1 cellular context compared by ENCODE assay signal in the genomic region with DNA sequence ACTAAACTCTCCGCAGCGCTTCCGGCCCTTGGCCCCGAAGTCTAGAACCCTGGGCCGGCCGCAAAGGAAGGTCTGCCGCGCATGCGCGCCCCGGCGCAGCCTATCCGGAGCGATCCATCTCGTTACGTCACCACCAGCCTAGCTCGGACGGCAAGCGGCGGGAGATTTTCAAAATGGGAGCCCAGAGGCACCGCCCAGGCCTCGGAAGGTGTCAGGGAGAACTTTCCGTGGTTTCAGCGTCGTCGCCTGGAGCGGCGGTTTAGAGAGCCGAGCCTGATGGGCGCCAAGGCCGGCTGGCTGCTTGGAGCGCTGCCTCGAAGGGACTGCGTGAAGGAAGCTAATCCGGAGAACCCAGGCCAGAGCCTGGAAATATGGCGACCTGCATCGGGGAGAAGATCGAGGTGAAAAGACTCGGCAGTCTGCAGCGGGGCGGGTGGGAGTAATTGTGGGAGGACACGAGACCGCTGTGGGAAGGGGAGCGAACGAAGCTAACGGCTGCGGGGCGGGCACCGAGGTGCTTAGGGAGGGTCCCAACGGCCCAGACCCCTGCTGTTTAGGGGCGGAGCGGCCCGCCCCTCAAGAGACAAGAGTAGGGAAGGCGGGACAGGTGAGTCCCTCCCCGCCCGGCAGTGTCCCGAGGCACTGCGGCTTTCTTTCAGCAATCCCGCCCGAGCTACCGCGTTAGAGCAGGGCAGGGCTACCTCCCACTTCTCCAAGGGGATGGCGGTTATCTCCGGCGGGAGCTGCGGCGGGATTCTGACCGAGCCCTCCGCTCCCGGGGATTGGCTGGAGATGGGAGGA.
TF ChIP-seq lines count a peak whose summit lies in the region.

A gene (plus strand): TSS at position 130 of the 801 bp plus-strand sequence. CDS start 242 bp downstream, at position 372.

TF ChIP-seq in HepG2, 621 proteins besides CTCF, POLR2A, EP300 and RAD21 (continued from another document and continues in another):
- TF ChIP-seq, protein P1, sequence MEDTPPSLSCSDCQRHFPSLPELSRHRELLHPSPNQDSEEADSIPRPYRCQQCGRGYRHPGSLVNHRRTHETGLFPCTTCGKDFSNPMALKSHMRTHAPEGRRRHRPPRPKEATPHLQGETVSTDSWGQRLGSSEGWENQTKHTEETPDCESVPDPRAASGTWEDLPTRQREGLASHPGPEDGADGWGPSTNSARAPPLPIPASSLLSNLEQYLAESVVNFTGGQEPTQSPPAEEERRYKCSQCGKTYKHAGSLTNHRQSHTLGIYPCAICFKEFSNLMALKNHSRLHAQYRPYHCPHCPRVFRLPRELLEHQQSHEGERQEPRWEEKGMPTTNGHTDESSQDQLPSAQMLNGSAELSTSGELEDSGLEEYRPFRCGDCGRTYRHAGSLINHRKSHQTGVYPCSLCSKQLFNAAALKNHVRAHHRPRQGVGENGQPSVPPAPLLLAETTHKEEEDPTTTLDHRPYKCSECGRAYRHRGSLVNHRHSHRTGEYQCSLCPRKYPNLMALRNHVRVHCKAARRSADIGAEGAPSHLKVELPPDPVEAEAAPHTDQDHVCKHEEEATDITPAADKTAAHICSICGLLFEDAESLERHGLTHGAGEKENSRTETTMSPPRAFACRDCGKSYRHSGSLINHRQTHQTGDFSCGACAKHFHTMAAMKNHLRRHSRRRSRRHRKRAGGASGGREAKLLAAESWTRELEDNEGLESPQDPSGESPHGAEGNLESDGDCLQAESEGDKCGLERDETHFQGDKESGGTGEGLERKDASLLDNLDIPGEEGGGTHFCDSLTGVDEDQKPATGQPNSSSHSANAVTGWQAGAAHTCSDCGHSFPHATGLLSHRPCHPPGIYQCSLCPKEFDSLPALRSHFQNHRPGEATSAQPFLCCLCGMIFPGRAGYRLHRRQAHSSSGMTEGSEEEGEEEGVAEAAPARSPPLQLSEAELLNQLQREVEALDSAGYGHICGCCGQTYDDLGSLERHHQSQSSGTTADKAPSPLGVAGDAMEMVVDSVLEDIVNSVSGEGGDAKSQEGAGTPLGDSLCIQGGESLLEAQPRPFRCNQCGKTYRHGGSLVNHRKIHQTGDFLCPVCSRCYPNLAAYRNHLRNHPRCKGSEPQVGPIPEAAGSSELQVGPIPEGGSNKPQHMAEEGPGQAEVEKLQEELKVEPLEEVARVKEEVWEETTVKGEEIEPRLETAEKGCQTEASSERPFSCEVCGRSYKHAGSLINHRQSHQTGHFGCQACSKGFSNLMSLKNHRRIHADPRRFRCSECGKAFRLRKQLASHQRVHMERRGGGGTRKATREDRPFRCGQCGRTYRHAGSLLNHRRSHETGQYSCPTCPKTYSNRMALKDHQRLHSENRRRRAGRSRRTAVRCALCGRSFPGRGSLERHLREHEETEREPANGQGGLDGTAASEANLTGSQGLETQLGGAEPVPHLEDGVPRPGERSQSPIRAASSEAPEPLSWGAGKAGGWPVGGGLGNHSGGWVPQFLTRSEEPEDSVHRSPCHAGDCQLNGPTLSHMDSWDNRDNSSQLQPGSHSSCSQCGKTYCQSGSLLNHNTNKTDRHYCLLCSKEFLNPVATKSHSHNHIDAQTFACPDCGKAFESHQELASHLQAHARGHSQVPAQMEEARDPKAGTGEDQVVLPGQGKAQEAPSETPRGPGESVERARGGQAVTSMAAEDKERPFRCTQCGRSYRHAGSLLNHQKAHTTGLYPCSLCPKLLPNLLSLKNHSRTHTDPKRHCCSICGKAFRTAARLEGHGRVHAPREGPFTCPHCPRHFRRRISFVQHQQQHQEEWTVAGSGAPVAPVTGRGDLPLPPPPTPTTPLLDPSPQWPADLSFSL (CRISPR knock-in tag; IDR thresholded peaks at IDR 0.05): 0 out of 2 replicates have a peak, but pooled peaks have one; percentile 44
- TF ChIP-seq ZNF326 (CRISPR knock-in tag; IDR thresholded peaks at IDR 0.05; ENCODE audit: borderline replicate concordance) (no peak), CHCHD3 (CRISPR knock-in tag; IDR thresholded peaks at IDR 0.05) (0 out of 2 replicates have a peak, but pooled peaks have one; percentile 67), ARID2 (CRISPR knock-in tag; IDR thresholded peaks at IDR 0.05; ENCODE audit: borderline replicate concordance) (peak; percentile 73), NR2F1 (CRISPR knock-in tag; IDR thresholded peaks at IDR 0.05) (no peak), CHD2 (IDR thresholded peaks at IDR 0.05; ENCODE audit: low read depth, low read length) (no peak; the same call in 1 of the 2 replicates), HNF4G (IDR thresholded peaks at IDR 0.05; ENCODE audit: borderline replicate concordance, low read depth, low read length) (no peak), HNF4G (CRISPR knock-in tag; IDR thresholded peaks at IDR 0.05; ENCODE audit: borderline replicate concordance, low read depth) (no peak), XBP1 (CRISPR knock-in tag; IDR thresholded peaks at IDR 0.05) (no peak), SP1 (IDR thresholded peaks at IDR 0.05) (no peak), SP1 (CRISPR knock-in tag; IDR thresholded peaks at IDR 0.05) (peak; percentile 26), ZNF44 (CRISPR knock-in tag; IDR thresholded peaks at IDR 0.05) (0 out of 2 replicates have a peak, but pooled peaks have one; percentile 75), ZNF143 (CRISPR knock-in tag; IDR thresholded peaks at IDR 0.05) (0 out of 2 replicates have a peak, but pooled peaks have one; percentile 20), ZNF12 (CRISPR knock-in tag; IDR thresholded peaks at IDR 0.05) (peak; percentile 19; the same call in 1 of the 2 replicates), IRF2 (CRISPR knock-in tag; IDR thresholded peaks at IDR 0.05) (no peak), NAIF1 (CRISPR knock-in tag; IDR thresholded peaks at IDR 0.05; ENCODE audit: borderline replicate concordance) (peak; percentile 78; the same call in 1 of the 2 replicates), ZFP62 (CRISPR knock-in tag; IDR thresholded peaks at IDR 0.05) (no peak), NFRKB (IDR thresholded peaks at IDR 0.05) (0 out of 2 replicates have a peak, but pooled peaks have one; percentile 61), MEIS1 (CRISPR knock-in tag; IDR thresholded peaks at IDR 0.05; ENCODE audit: borderline replicate concordance) (no peak), TCF7 (IDR thresholded peaks at IDR 0.05; ENCODE audit: low read depth) (no peak), GATAD2A (CRISPR knock-in tag; IDR thresholded peaks at IDR 0.05) (no peak), MIER3 (CRISPR knock-in tag; IDR thresholded peaks at IDR 0.05; ENCODE audit: borderline replicate concordance) (0 out of 2 replicates have a peak, but pooled peaks have one; percentile 40), ZNF589 (CRISPR knock-in tag; conservative IDR thresholded peaks at IDR 0.05) (no peak), CHD4 (IDR thresholded peaks at IDR 0.05; ENCODE audit: borderline replicate concordance, low read length) (no peak), ZSCAN21 (CRISPR knock-in tag; IDR thresholded peaks at IDR 0.05; ENCODE audit: borderline replicate concordance) (no peak), HIVEP1 (CRISPR knock-in tag; IDR thresholded peaks at IDR 0.05) (peak; percentile 60; the same call in 1 of the 2 replicates), PHF5A (CRISPR knock-in tag; IDR thresholded peaks at IDR 0.05; ENCODE audit: low read depth, unreplicated experiment) (no peak), ZFP41 (CRISPR knock-in tag; IDR thresholded peaks at IDR 0.05; ENCODE audit: borderline replicate concordance) (no peak), ZNF891 (CRISPR knock-in tag; IDR thresholded peaks at IDR 0.05) (0 out of 2 replicates have a peak, but pooled peaks have one; percentile 51), ZNF317 (CRISPR knock-in tag; IDR thresholded peaks at IDR 0.05) (peak; percentile 78), ZNF577 (CRISPR knock-in tag; IDR thresholded peaks at IDR 0.05; ENCODE audit: borderline replicate concordance, low read depth) (no peak), CBFB (CRISPR knock-in tag; IDR thresholded peaks at IDR 0.05) (no peak; the same call in 1 of the 2 replicates), HNRNPL (IDR thresholded peaks at IDR 0.05; ENCODE audit: low read depth, low read length) (no peak), JUND (CRISPR knock-in tag; IDR thresholded peaks at IDR 0.05) (no peak), ZNF567 (CRISPR knock-in tag; IDR thresholded peaks at IDR 0.05; ENCODE audit: borderline replicate concordance) (no peak), ZNF782 (CRISPR knock-in tag; IDR thresholded peaks at IDR 0.05; ENCODE audit: borderline replicate concordance) (peak; percentile 34; the same call in 1 of the 2 replicates), BORCS8-MEF2B (CRISPR knock-in tag; IDR thresholded peaks at IDR 0.05) (peak; percentile 92; the same call in 1 of the 2 replicates)
- TF ChIP-seq, protein P2, sequence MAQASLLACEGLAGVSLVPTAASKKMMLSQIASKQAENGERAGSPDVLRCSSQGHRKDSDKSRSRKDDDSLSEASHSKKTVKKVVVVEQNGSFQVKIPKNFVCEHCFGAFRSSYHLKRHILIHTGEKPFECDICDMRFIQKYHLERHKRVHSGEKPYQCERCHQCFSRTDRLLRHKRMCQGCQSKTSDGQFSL (CRISPR knock-in tag; IDR thresholded peaks at IDR 0.05): no peak
- TF ChIP-seq, protein P3, sequence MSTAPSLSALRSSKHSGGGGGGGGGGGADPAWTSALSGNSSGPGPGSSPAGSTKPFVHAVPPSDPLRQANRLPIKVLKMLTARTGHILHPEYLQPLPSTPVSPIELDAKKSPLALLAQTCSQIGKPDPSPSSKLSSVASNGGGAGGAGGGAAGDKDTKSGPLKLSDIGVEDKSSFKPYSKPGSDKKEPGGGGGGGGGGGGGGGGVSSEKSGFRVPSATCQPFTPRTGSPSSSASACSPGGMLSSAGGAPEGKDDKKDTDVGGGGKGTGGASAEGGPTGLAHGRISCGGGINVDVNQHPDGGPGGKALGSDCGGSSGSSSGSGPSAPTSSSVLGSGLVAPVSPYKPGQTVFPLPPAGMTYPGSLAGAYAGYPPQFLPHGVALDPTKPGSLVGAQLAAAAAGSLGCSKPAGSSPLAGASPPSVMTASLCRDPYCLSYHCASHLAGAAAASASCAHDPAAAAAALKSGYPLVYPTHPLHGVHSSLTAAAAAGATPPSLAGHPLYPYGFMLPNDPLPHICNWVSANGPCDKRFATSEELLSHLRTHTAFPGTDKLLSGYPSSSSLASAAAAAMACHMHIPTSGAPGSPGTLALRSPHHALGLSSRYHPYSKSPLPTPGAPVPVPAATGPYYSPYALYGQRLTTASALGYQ (CRISPR knock-in tag; IDR thresholded peaks at IDR 0.05): 0 out of 2 replicates have a peak, but pooled peaks have one; percentile 35
- TF ChIP-seq, protein P4, sequence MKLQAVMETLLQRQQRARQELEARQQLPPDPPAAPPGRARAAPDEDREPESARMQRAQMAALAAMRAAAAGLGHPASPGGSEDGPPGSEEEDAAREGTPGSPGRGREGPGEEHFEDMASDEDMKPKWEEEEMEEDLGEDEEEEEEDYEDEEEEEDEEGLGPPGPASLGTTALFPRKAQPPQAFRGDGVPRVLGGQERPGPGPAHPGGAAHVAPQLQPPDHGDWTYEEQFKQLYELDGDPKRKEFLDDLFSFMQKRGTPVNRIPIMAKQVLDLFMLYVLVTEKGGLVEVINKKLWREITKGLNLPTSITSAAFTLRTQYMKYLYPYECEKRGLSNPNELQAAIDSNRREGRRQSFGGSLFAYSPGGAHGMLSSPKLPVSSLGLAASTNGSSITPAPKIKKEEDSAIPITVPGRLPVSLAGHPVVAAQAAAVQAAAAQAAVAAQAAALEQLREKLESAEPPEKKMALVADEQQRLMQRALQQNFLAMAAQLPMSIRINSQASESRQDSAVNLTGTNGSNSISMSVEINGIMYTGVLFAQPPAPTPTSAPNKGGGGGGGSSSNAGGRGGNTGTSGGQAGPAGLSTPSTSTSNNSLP (IDR thresholded peaks at IDR 0.05; ENCODE audit: low read depth, low read length): no peak
- TF ChIP-seq, protein P5, sequence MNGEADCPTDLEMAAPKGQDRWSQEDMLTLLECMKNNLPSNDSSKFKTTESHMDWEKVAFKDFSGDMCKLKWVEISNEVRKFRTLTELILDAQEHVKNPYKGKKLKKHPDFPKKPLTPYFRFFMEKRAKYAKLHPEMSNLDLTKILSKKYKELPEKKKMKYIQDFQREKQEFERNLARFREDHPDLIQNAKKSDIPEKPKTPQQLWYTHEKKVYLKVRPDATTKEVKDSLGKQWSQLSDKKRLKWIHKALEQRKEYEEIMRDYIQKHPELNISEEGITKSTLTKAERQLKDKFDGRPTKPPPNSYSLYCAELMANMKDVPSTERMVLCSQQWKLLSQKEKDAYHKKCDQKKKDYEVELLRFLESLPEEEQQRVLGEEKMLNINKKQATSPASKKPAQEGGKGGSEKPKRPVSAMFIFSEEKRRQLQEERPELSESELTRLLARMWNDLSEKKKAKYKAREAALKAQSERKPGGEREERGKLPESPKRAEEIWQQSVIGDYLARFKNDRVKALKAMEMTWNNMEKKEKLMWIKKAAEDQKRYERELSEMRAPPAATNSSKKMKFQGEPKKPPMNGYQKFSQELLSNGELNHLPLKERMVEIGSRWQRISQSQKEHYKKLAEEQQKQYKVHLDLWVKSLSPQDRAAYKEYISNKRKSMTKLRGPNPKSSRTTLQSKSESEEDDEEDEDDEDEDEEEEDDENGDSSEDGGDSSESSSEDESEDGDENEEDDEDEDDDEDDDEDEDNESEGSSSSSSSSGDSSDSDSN (CRISPR knock-in tag; IDR thresholded peaks at IDR 0.05): peak; percentile 74
- TF ChIP-seq, protein P6, sequence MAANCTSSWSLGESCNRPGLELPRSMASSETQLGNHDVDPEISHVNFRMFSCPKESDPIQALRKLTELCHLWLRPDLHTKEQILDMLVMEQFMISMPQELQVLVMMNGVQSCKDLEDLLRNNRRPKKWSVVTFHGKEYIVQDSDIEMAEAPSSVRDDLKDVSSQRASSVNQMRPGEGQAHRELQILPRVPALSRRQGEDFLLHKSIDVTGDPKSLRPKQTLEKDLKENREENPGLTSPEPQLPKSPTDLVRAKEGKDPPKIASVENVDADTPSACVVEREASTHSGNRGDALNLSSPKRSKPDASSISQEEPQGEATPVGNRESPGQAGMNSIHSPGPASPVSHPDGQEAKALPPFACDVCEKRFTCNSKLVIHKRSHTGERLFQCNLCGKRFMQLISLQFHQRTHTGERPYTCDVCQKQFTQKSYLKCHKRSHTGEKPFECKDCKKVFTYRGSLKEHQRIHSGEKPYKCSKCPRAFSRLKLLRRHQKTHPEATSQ (CRISPR knock-in tag; IDR thresholded peaks at IDR 0.05; ENCODE audit: borderline replicate concordance): 0 out of 2 replicates have a peak, but pooled peaks have one; percentile 61
